Comparison of ENCODE assay signal across 1 cellular context in genomic region chrX:14357314-14357713, GRCh38.
TF ChIP-seq lines count a peak whose summit lies in the region.

No MANE protein-coding gene starts in this region.

TF ChIP-seq in H1, 55 proteins besides CTCF, POLR2A, EP300 and RAD21 (continued from another document):
- TF ChIP-seq ZNF274 (IDR thresholded peaks at IDR 0.05; ENCODE audit: borderline replicate concordance, extremely low read depth, low read length) (no peak), SUZ12 (IDR thresholded peaks at IDR 0.05; ENCODE audit: low read length) (no peak), TCF12 (IDR thresholded peaks at IDR 0.05; ENCODE audit: low read depth, low read length) (no peak), USF2 (IDR thresholded peaks at IDR 0.05; ENCODE audit: low read length) (no peak), HDAC2 (IDR thresholded peaks at IDR 0.05; ENCODE audit: borderline replicate concordance in 1 of 2, low read depth in 2 of 2, low read length in 2 of 2) (no peak), EZH2 (IDR thresholded peaks at IDR 0.05; ENCODE audit: low read depth, low read length, severe bottlenecking) (no peak), NANOG (IDR thresholded peaks at IDR 0.05; ENCODE audit: insufficient read depth, low read depth, low read length, poor library complexity, severe bottlenecking) (no peak), SP2 (IDR thresholded peaks at IDR 0.05; ENCODE audit: low read length) (no peak), GTF2F1 (IDR thresholded peaks at IDR 0.05; ENCODE audit: borderline replicate concordance, low read depth, low read length) (no peak), MAFK (IDR thresholded peaks at IDR 0.05; ENCODE audit: low read depth, low read length) (no peak), SAP30 (IDR thresholded peaks at IDR 0.05; ENCODE audit: insufficient read depth, insufficient replicate concordance, low read length) (no peak)
